ENCODE assay signal across 14 cellular contexts in genomic region chr2:220296174-220296573, GRCh38.
DNase-seq lines count a peak whose midpoint lies in the region; ATAC-seq and TF ChIP-seq lines count a peak whose summit lies in the region.
"Had no signal": no experiment of that assay in that cellular context is flagged by ENCODE, and none has a peak within 500 bp of the region (broad histone marks: within the 10 kb centered on the region; RNA-seq: fewer than 3 reads in every experiment).

No MANE protein-coding gene starts in this region.

- H2BK120ac ChIP-seq in IMR-90 (ENCODE audit: low read depth, low read length), result no peak overlapping the region

- WGBS in IMR-90 (ENCODE audit: extremely low coverage in 2 of 2, insufficient read length in 1 of 2), 2 experiments, result no CpG with 5 or more reads among the region's 2 CpGs

- H3K4me2 ChIP-seq in IMR-90 (ENCODE audit: low read depth, low read length), result no peak overlapping the region
- H3K4me2 ChIP-seq: smooth muscle cell had no signal

- no peaks in the 10 kb centered on the region for H4K20me1 ChIP-seq in IMR-90 (ENCODE audit: insufficient read depth, low read length)

- POLR2A ChIA-PET in IMR-90 (lab: Charles Lee; ENCODE audit: unreplicated experiment), result no interaction called here

- in situ Hi-C loops in IMR-90 (cut with MboI; ENCODE audit: low sequenced_read_pairs), result no loop called here

- CTCF ChIA-PET in IMR-90 (lab: Yijun Ruan, JAX), result interaction anchor here (0.8 kb wide), 1 partner anchor 368 kb away, joined by 3 read pairs; no protein-coding TSS in a partner anchor

- no peaks in the 10 kb centered on the region for H3K9me1 ChIP-seq in IMR-90 (ENCODE audit: insufficient read depth, low read length)

- BruUV-seq in IMR-90 (replicated peaks; lab: Mats Ljungman, UMichigan), result no TSS peak

- DNase-seq in NCI-H82 (lab: John Stamatoyannopoulos, UW) (peak; percentile 9), NCI-H82 treated with DMSO at 0.1 percent for 48 hours (lab: John Stamatoyannopoulos, UW; ENCODE audit: unreplicated experiment) (no peak), IMR-90 (peak; percentile 27), choroid plexus epithelial cell (ENCODE audit: low read depth) (peak; percentile 56), retinal pigment epithelial cell (ENCODE audit: low read depth) (no peak), activated gamma-delta T cell (lab: John Stamatoyannopoulos, UW) (no peak), NCI-H187 (lab: John Stamatoyannopoulos, UW) (no peak)
- DNase-seq: DMS79 treated with DMSO at 0.1 percent for 48 hours, MV-4-11, WERI-Rb-1 had no signal

- H3K27me3 ChIP-seq in IMR-90 (ENCODE audit: control insufficient read depth, insufficient read depth, low read length), result no peaks in the 10 kb centered on the region

- no peak overlapping the region for H4K5ac ChIP-seq in IMR-90 (ENCODE audit: low read depth, low read length)

- no peak overlapping the region for H3K14ac ChIP-seq in IMR-90 (replicated peaks; ENCODE audit: low read depth, low read length)

- dilution Hi-C loops in IMR-90 (cut with HindIII; ENCODE audit: low sequenced_read_pairs, unreplicated experiment), result no loop called here

- no peak overlapping the region for H3K27ac ChIP-seq in IMR-90 (ENCODE audit: insufficient read depth, low read length)
- H3K27ac ChIP-seq: SK-N-MC, WERI-Rb-1 had no signal

- no peak overlapping the region for H2AK5ac ChIP-seq in IMR-90 (ENCODE audit: low read depth, low read length)

- no peak overlapping the region for H3K9ac ChIP-seq in IMR-90 (ENCODE audit: low read depth, low read length)

- H3K23ac ChIP-seq in IMR-90 (ENCODE audit: low read depth, low read length), result no peak overlapping the region

- H2BK5ac ChIP-seq in IMR-90 (ENCODE audit: low read depth, low read length, poor library complexity, severe bottlenecking), result no peak overlapping the region

- no peak overlapping the region for H4K8ac ChIP-seq in IMR-90 (ENCODE audit: low read depth in 2 of 2, low read length in 2 of 2)

- H4K91ac ChIP-seq in IMR-90 (ENCODE audit: insufficient read depth, low read depth, low read length), result no peak overlapping the region

- no peak for ATAC-seq in IMR-90 (ENCODE audit: low read depth)
- no peak for ATAC-seq in GM21423 (IDR thresholded peaks at IDR 0.05; ENCODE audit: unreplicated experiment)

- H3K56ac ChIP-seq in IMR-90 (ENCODE audit: extremely low read depth, insufficient read depth, low read length), result no peak overlapping the region

- no peaks in the 10 kb centered on the region for H3K4me1 ChIP-seq in IMR-90 (ENCODE audit: control insufficient read depth, insufficient read depth, low read length)

- TF ChIP-seq POLR2A in IMR-90 (IDR thresholded peaks at IDR 0.05; ENCODE audit: low read depth, low read length), result no peak

- H3K4me3 ChIP-seq in IMR-90 (ENCODE audit: insufficient read depth, low read depth, low read length) (no peak overlapping the region), choroid plexus epithelial cell (ENCODE audit: low read depth, low read length) (no peak overlapping the region), retinal pigment epithelial cell (ENCODE audit: low read length) (no peak overlapping the region)
- H3K4me3 ChIP-seq: lung, SK-N-MC, smooth muscle cell had no signal

- TF ChIP-seq CTCF in IMR-90 (conservative IDR thresholded peaks at IDR 0.05; ENCODE audit: low read depth, low read length), result peak; percentile 9; the same call in 1 of the 2 replicates
- peak; percentile 45 for TF ChIP-seq CTCF in choroid plexus epithelial cell (conservative IDR thresholded peaks at IDR 0.05; ENCODE audit: low read depth, low read length)
- peak; percentile 14 for TF ChIP-seq CTCF in retinal pigment epithelial cell (conservative IDR thresholded peaks at IDR 0.05; ENCODE audit: low read depth, low read length)

- no peak overlapping the region for H3K4ac ChIP-seq in IMR-90 (ENCODE audit: low read depth, low read length)

- TF ChIP-seq RAD21 in IMR-90 (IDR thresholded peaks at IDR 0.05; ENCODE audit: low read length), result no peak

- H3K18ac ChIP-seq in IMR-90 (ENCODE audit: low read depth, low read length), result no peak overlapping the region

- intact Hi-C loops in IMR-90 (cut with micrococcal nuclease), result no loop called here

- no peak overlapping the region for H2AFZ ChIP-seq in IMR-90 (replicated peaks; ENCODE audit: low read length, poor library complexity)

- H2BK15ac ChIP-seq in IMR-90 (ENCODE audit: low read depth, low read length), result no peak overlapping the region

- H3K9me3 ChIP-seq in IMR-90 (ENCODE audit: control insufficient read depth, insufficient read depth, low read length), result no peaks in the 10 kb centered on the region

- H3K79me1 ChIP-seq in IMR-90 (ENCODE audit: low read depth in 1 of 2, low read length in 2 of 2), result no peaks in the 10 kb centered on the region

- H2BK20ac ChIP-seq in IMR-90 (ENCODE audit: low read depth, low read length), result no peak overlapping the region

- H2AK9ac ChIP-seq in IMR-90 (replicated peaks; ENCODE audit: low read depth, low read length, poor library complexity), result no peak overlapping the region

- no peaks in the 10 kb centered on the region for H3K36me3 ChIP-seq in IMR-90 (ENCODE audit: control insufficient read depth, insufficient read depth, low read length)
- H3K36me3 ChIP-seq: WERI-Rb-1 had no signal

TF ChIP-seq in IMR-90, 13 proteins besides CTCF, POLR2A, EP300 and RAD21:
- TF ChIP-seq CHD1 (IDR thresholded peaks at IDR 0.05; ENCODE audit: low read depth, low read length) (no peak), ELK1 (IDR thresholded peaks at IDR 0.05; ENCODE audit: borderline replicate concordance, low read depth, low read length) (no peak), MAFK (IDR thresholded peaks at IDR 0.05; ENCODE audit: low read depth, low read length) (peak; percentile 100), RCOR1 (IDR thresholded peaks at IDR 0.05; ENCODE audit: insufficient replicate concordance, low read length) (no peak)

Comparison
In these comparisons a context has a peak if more than half of its experiments do, and no peak if none do; other contexts are left out.
1. DNase-seq: peak in NCI-H82 (single experiment), IMR-90 (single experiment) and choroid plexus epithelial cell (single experiment); none in NCI-H82 treated with DMSO at 0.1 percent for 48 hours (single experiment), retinal pigment epithelial cell (single experiment), activated gamma-delta T cell (single experiment) and NCI-H187 (0 of 2).
2. Peak in every context shown above with its lines, with median percentiles within 50 percentile points of each other: CTCF ChIP-seq.